ENCODE assay signal across 8 cellular contexts in genomic region chr12:51593539-51593938, GRCh38. TPM values are rescaled to one million over a fixed set of nuclear protein-coding genes. Genes with fewer than 3 reads are reported as not detected.
A peak's percentile ranks its signal among the peaks of the same experiment; 100 is the strongest.
DNase-seq lines count a peak whose midpoint lies in the region; ATAC-seq, FAIRE-seq and TF ChIP-seq lines count a peak whose summit lies in the region.

No MANE protein-coding gene starts in this region.

- H3K9me3 Mint-ChIP-seq in activated naive CD8-positive, alpha-beta T cell treated with anti-CD3 and anti-CD28 coated beads, Interleukin-2, amount 50 U/mL, for 24 hours = no peaks in the 10 kb centered on the region

- H3K27ac ChIP-seq in left lung = no peak overlapping the region
- no peak overlapping the region for H3K27ac ChIP-seq in prostate gland

- no peak for FAIRE-seq in GM12891 (lab: Jason Lieb, UNC)
- FAIRE-seq in GM19239 (lab: Jason Lieb, UNC) = no peak

- H3K4me3 Mint-ChIP-seq in activated naive CD8-positive, alpha-beta T cell treated with anti-CD3 and anti-CD28 coated beads, Interleukin-2, amount 50 U/mL, for 24 hours = no peak overlapping the region

- peaks cover 17% of the 10 kb centered on the region for H3K4me1 Mint-ChIP-seq in activated naive CD8-positive, alpha-beta T cell treated with anti-CD3 and anti-CD28 coated beads, Interleukin-2, amount 50 U/mL, for 24 hours

- no peaks in the 10 kb centered on the region for H3K9me3 ChIP-seq in left lung
- no peaks in the 10 kb centered on the region for H3K9me3 ChIP-seq in prostate gland

- no peak for ATAC-seq in activated naive CD8-positive, alpha-beta T cell treated with anti-CD3 and anti-CD28 coated beads, Interleukin-2, amount 50 U/mL, for 24 hours
- ATAC-seq in left lung = peak; percentile 75
- ATAC-seq in GM21717 (IDR thresholded peaks at IDR 0.05; ENCODE audit: unreplicated experiment) = no peak

- DNase-seq in AML-193 (lab: John Stamatoyannopoulos, UW) (peak; percentile 1 to 13), left lung (no peak), prostate gland (ENCODE audit: low spot score) (no peak), GM12891 (ENCODE audit: insufficient read length, low spot score) (no peak), GM19239 (ENCODE audit: insufficient read length, low spot score) (no peak)
- DNase-seq in Jurkat, Clone E6-1 (ENCODE audit: low read depth, low spot score) = peak; percentile 44
- peak; percentile 19 for DNase-seq in activated naive CD8-positive, alpha-beta T cell treated with anti-CD3 and anti-CD28 coated beads, Interleukin-2, amount 50 U/mL, for 24 hours

- TF ChIP-seq CTCF in left lung (IDR thresholded peaks at IDR 0.05) (no peak), prostate gland (IDR thresholded peaks at IDR 0.05) (no peak)

- H3K36me3 ChIP-seq in left lung (no peaks in the 10 kb centered on the region), prostate gland (no peaks in the 10 kb centered on the region)

- H3K27me3 ChIP-seq in left lung (peaks cover 44 to 90% of the 10 kb centered on the region in 2 donors), prostate gland (replicated peaks; ENCODE audit: insufficient read depth) (no peaks in the 10 kb centered on the region)

- H3K27ac Mint-ChIP-seq in activated naive CD8-positive, alpha-beta T cell treated with anti-CD3 and anti-CD28 coated beads, Interleukin-2, amount 50 U/mL, for 24 hours = no peak overlapping the region

- intact Hi-C loops in left lung (cut with DNase I) = no loop called here
- intact Hi-C loops in prostate gland (cut with DNase I) = no loop called here

- H3K4me1 ChIP-seq in left lung (peaks cover 0 to 13% of the 10 kb centered on the region in 2 donors), prostate gland (replicated peaks) (no peaks in the 10 kb centered on the region)

- WGBS in prostate gland = 10% methylated on average over 5 of the region's 5 CpGs

- no peaks in the 10 kb centered on the region for H3K36me3 Mint-ChIP-seq in activated naive CD8-positive, alpha-beta T cell treated with anti-CD3 and anti-CD28 coated beads, Interleukin-2, amount 50 U/mL, for 24 hours (ENCODE audit: low read depth)

- peaks cover 42% of the 10 kb centered on the region for H3K27me3 Mint-ChIP-seq in activated naive CD8-positive, alpha-beta T cell treated with anti-CD3 and anti-CD28 coated beads, Interleukin-2, amount 50 U/mL, for 24 hours

- no peak overlapping the region for H3K4me3 ChIP-seq in Jurkat, Clone E6-1 (ENCODE audit: low read length)
- H3K4me3 ChIP-seq in left lung (no peak overlapping the region), prostate gland (no peak overlapping the region)

- TF ChIP-seq POLR2A in prostate gland (IDR thresholded peaks at IDR 0.05) (no peak), GM12891 (IDR thresholded peaks at IDR 0.05; ENCODE audit: low read depth, low read length) (no peak)

TF ChIP-seq in GM12891, 5 proteins besides CTCF, POLR2A, EP300 and RAD21:
- TF ChIP-seq POLR2AphosphoS5 (IDR thresholded peaks at IDR 0.05; ENCODE audit: low read depth, low read length) (no peak), PAX5 (IDR thresholded peaks at IDR 0.05; ENCODE audit: insufficient read depth, low read length, severe bottlenecking) (no peak), TAF1 (IDR thresholded peaks at IDR 0.05; ENCODE audit: low read depth, low read length) (no peak), SPI1 (IDR thresholded peaks at IDR 0.05; ENCODE audit: low read depth, low read length) (no peak), POU2F2 (IDR thresholded peaks at IDR 0.05; ENCODE audit: low read depth, low read length) (no peak)
TF ChIP-seq in GM12891: peak in this region for 0.

RNA-seq across cellular contexts. Expression of gene SCN8A, which starts 2.5 kb away (rescaled TPM):
- polyA plus RNA-seq in Jurkat, Clone E6-1 (2012; ENCODE audit: insufficient read depth, insufficient read length) = 6.5 TPM
- total RNA-seq in left lung (under 1 TPM; 0.26 to 0.29 TPM), prostate gland (10 to 100 TPM in 1 of 2 donors, 1 to 10 TPM in 1; 7.6 to 10.4 TPM)
- 0.10 TPM for polyA plus RNA-seq in GM12891 (2012; ENCODE audit: low read depth, missing spikeins)

Comparison
In these comparisons a context has a peak if more than half of its experiments do, and no peak if none do; other contexts are left out.
1. DNase-seq: peak in AML-193 (2 of 2), Jurkat, Clone E6-1 (single experiment) and activated naive CD8-positive, alpha-beta T cell treated with anti-CD3 and anti-CD28 coated beads, Interleukin-2, amount 50 U/mL, for 24 hours (single experiment); none in left lung (0 of 2), prostate gland (single experiment), GM12891 (single experiment) and GM19239 (single experiment).
2. RNA of gene SCN8A, which starts 2.5 kb away (total RNA-seq): 7.6 to 10.4 TPM in prostate gland; 0.26 to 0.29 TPM in left lung; every median in the first group is over 4 times any median in the second.